14 cellular contexts compared by ENCODE assay signal in the genomic region with DNA sequence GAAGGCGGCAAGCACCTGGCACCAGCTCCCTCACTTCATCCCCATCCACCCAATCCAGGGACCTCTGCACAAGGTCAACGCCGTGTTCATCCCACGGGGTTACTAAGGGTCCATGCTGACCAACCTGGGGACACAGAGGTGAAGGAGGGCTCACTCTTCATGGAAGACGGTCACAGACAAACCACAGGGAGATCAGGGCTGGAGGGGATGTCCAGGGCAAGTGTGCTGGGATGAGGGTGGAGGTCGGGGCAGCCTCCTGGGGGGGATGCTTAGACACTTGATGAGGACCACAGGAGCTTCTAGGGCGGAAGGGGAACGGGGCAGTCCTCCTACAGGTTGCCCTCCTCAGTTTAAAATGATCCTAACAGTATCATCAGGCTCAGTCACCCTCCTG. TPM values are rescaled to one million over a fixed set of nuclear protein-coding genes. Genes with fewer than 3 reads are reported as not detected.
DNase-seq lines count a peak whose midpoint lies in the region; ATAC-seq and TF ChIP-seq lines count a peak whose summit lies in the region.
"Had no signal": no experiment of that assay in that cellular context is flagged by ENCODE, and none has a peak within 500 bp of the region (broad histone marks: within the 10 kb centered on the region; RNA-seq: fewer than 3 reads in every experiment).

No MANE protein-coding gene starts in this region.

- no peak for TF ChIP-seq CTCF in upper lobe of right lung (IDR thresholded peaks at IDR 0.05)
- TF ChIP-seq CTCF in GM13977 (IDR thresholded peaks at IDR 0.05; ENCODE audit: extremely low read depth, insufficient read depth, missing control alignments), result no peak
- no peak for TF ChIP-seq CTCF in foreskin keratinocyte (conservative IDR thresholded peaks at IDR 0.05)

- H3K9me3 ChIP-seq in muscle layer of duodenum (ENCODE audit: control insufficient read depth in 1 of 2, low read length in 2 of 2), result no peaks in the 10 kb centered on the region
- H3K9me3 ChIP-seq in upper lobe of right lung, result no peaks in the 10 kb centered on the region

- H3K4me3 ChIP-seq in muscle layer of duodenum (ENCODE audit: low read depth in 1 of 2, low read length in 2 of 2) (no peak overlapping the region), upper lobe of right lung (no peak overlapping the region)

- H3K9me3 Mint-ChIP-seq in activated naive CD4-positive, alpha-beta T cell treated with anti-CD3 and anti-CD28 coated beads, Interleukin-2, amount 10 ng/mL, durations not matched to agents 7 days and 5 days, result no peaks in the 10 kb centered on the region
- H3K9me3 Mint-ChIP-seq in activated naive CD4-positive, alpha-beta T cell treated with anti-CD3 and anti-CD28 coated beads, Interleukin-2, amount 50 U/mL, for 72 hours, result no peaks in the 10 kb centered on the region

- no peaks in the 10 kb centered on the region for H3K27me3 Mint-ChIP-seq in activated naive CD4-positive, alpha-beta T cell treated with anti-CD3 and anti-CD28 coated beads, Interleukin-2, amount 10 ng/mL, durations not matched to agents 7 days and 5 days

- in situ Hi-C loops in GM13977 (cut with MboI; ENCODE audit: low pct_unique_long_range_greater_than_20kb, low sequenced_read_pairs, unreplicated experiment), result no loop called here

- H3K4me1 ChIP-seq in muscle layer of duodenum (ENCODE audit: control insufficient read depth in 1 of 2, insufficient read depth in 2 of 2, low read length in 2 of 2) (peaks cover 28 to 57% of the 10 kb centered on the region in 2 donors), upper lobe of right lung (peaks cover 63% of the 10 kb centered on the region), foreskin keratinocyte (no peaks in the 10 kb centered on the region)

- H3K36me3 Mint-ChIP-seq in activated naive CD4-positive, alpha-beta T cell treated with anti-CD3 and anti-CD28 coated beads, Interleukin-2, amount 10 ng/mL, durations not matched to agents 7 days and 5 days, result peaks cover 72% of the 10 kb centered on the region
- peaks cover 19% of the 10 kb centered on the region in 2 donors for H3K36me3 Mint-ChIP-seq in activated naive CD4-positive, alpha-beta T cell treated with anti-CD3 and anti-CD28 coated beads, Interleukin-2, amount 50 U/mL, for 72 hours

- H3K27ac ChIP-seq in muscle layer of duodenum (ENCODE audit: low read length) (peak overlapping the region; percentile 60), upper lobe of right lung (peak overlapping the region; percentile 58), foreskin keratinocyte (no peak overlapping the region)

- peaks cover 5 to 12% of the 10 kb centered on the region in 2 donors for H3K36me3 ChIP-seq in muscle layer of duodenum (ENCODE audit: control insufficient read depth in 1 of 2, insufficient read depth in 2 of 2, low read length in 2 of 2)
- peaks cover 26% of the 10 kb centered on the region for H3K36me3 ChIP-seq in upper lobe of right lung

- H3K27ac Mint-ChIP-seq in activated naive CD4-positive, alpha-beta T cell treated with anti-CD3 and anti-CD28 coated beads, Interleukin-2, amount 10 ng/mL, durations not matched to agents 7 days and 5 days, result peak overlapping the region; percentile 96
- peak overlapping the region; percentile 84 to 85 for H3K27ac Mint-ChIP-seq in activated naive CD4-positive, alpha-beta T cell treated with anti-CD3 and anti-CD28 coated beads, Interleukin-2, amount 50 U/mL, for 72 hours

- intact Hi-C loops in upper lobe of right lung (cut with DNase I), result no loop called here

- H3K4me3 Mint-ChIP-seq in activated naive CD4-positive, alpha-beta T cell treated with anti-CD3 and anti-CD28 coated beads, Interleukin-2, amount 10 ng/mL, durations not matched to agents 7 days and 5 days, result peak overlapping the region; percentile 50

- DNase-seq in activated naive CD4-positive, alpha-beta T cell treated with anti-CD3 and anti-CD28 coated beads, Interleukin-2, amount 10 ng/mL, durations not matched to agents 7 days and 5 days, result no peak
- DNase-seq in activated naive CD4-positive, alpha-beta T cell treated with Interleukin-2 at 50 U/mL for 16 hours, result no peak
- DNase-seq in activated naive CD4-positive, alpha-beta T cell treated with anti-CD3 and anti-CD28 coated beads, Interleukin-2, amount 50 U/mL, for 72 hours (ENCODE audit: low spot score in 2 of 2), result no peak
- DNase-seq in upper lobe of right lung (peak; percentile 30), GM13977 (ENCODE audit: low spot score) (no peak), DMS53 treated with DMSO at 0.1 percent for 48 hours (lab: John Stamatoyannopoulos, UW; ENCODE audit: unreplicated experiment) (no peak), foreskin keratinocyte (no peak)
- DNase-seq: activated CD8-positive, alpha-beta memory T cell treated with anti-CD3 and anti-CD28 coated beads, Interleukin-2, amount 50 U/mL, for 48 hours; AML-193; mammary epithelial cell; NK-92 treated with Interleukin-12 subunit alpha and Interleukin-12 subunit beta, amount 100 ng/mL, for 24 hours had no signal

- peaks cover 98% of the 10 kb centered on the region for H3K4me1 Mint-ChIP-seq in activated naive CD4-positive, alpha-beta T cell treated with anti-CD3 and anti-CD28 coated beads, Interleukin-2, amount 10 ng/mL, durations not matched to agents 7 days and 5 days

- CTCF ChIA-PET in activated naive CD4-positive, alpha-beta T cell treated with anti-CD3 and anti-CD28 coated beads, Interleukin-2, amount 10 ng/mL, durations not matched to agents 7 days and 5 days (lab: Charles Lee), result interaction anchor here (0.7 to 2.5 kb wide), 7 partner anchors 9 to 50 kb away, joined by 3 to 20 read pairs (median 5); no protein-coding TSS in a partner anchor

- no peak for ATAC-seq in activated naive CD4-positive, alpha-beta T cell treated with anti-CD3 and anti-CD28 coated beads, Interleukin-2, amount 50 U/mL, for 72 hours
- ATAC-seq in upper lobe of right lung (no peak), foreskin keratinocyte (no peak)
- ATAC-seq: HepG2, sciatic nerve had no signal

- H3K27me3 ChIP-seq in muscle layer of duodenum (ENCODE audit: low read depth, low read length) (no peaks in the 10 kb centered on the region), upper lobe of right lung (no peaks in the 10 kb centered on the region), foreskin keratinocyte (no peaks in the 10 kb centered on the region)

RNA-seq across cellular contexts. Expression of a gene that starts 46.7 kb away (rescaled TPM):
- 10 to 100 TPM in 1 of 2 donors, 1 to 10 TPM in 1; 6.1 to 11.8 TPM for total RNA-seq in activated naive CD4-positive, alpha-beta T cell treated with anti-CD3 and anti-CD28 coated beads, Interleukin-2, amount 50 U/mL, for 72 hours
- 31.4 TPM for total RNA-seq in upper lobe of right lung
- 17.3 and 17.5 TPM in 2 replicates for total RNA-seq in foreskin keratinocyte
- polyA plus RNA-seq in foreskin keratinocyte, result 6.0 and 6.6 TPM in 2 replicates
